In genomic region chr1:247331172-247331525, GRCh38 we compare ENCODE assay signal across 8 cellular contexts. TPM values are rescaled to one million over a fixed set of nuclear protein-coding genes. Genes with fewer than 3 reads are reported as not detected.
DNase-seq lines count a peak whose midpoint lies in the region; ATAC-seq and TF ChIP-seq lines count a peak whose summit lies in the region.

No MANE protein-coding gene starts in this region.

- H3K27ac Mint-ChIP-seq in neural progenitor cell, result no peak overlapping the region

- TF ChIP-seq CTCF in RWPE1 (conservative IDR thresholded peaks at IDR 0.05; ENCODE audit: low read depth) (no peak), fibroblast of villous mesenchyme (IDR thresholded peaks at IDR 0.05; ENCODE audit: insufficient read depth, low read depth, low read length) (no peak), neural progenitor cell (IDR thresholded peaks at IDR 0.05) (no peak)

- ATAC-seq in GM21576 (IDR thresholded peaks at IDR 0.05; ENCODE audit: unreplicated experiment), result peak; percentile 58

- no peaks in the 10 kb centered on the region for H3K27me3 ChIP-seq in neural progenitor cell

- H3K4me1 ChIP-seq in neural progenitor cell, result peaks cover 35% of the 10 kb centered on the region

- H2AFZ ChIP-seq in neural progenitor cell (replicated peaks), result peak overlapping the region; percentile 84

- H4K20me1 ChIP-seq in neural progenitor cell (ENCODE audit: low read depth), result peaks cover 82% of the 10 kb centered on the region

- peaks cover 5% of the 10 kb centered on the region for H3K27me3 Mint-ChIP-seq in neural progenitor cell (ENCODE audit: insufficient read depth, low read depth)

- no peaks in the 10 kb centered on the region for H3K9me3 Mint-ChIP-seq in neural progenitor cell

- H3K27ac ChIP-seq in RWPE1, result peak overlapping the region; percentile 87
- H3K27ac ChIP-seq in neural progenitor cell, result peak overlapping the region; percentile 92

- peak overlapping the region; percentile 93 for H3K4me3 Mint-ChIP-seq in neural progenitor cell

- peak overlapping the region; percentile 97 for H3K9ac ChIP-seq in neural progenitor cell

- no peaks in the 10 kb centered on the region for H3K36me3 ChIP-seq in neural progenitor cell

- peaks cover 6% of the 10 kb centered on the region for H3F3A ChIP-seq in neural progenitor cell (ENCODE audit: low read depth)

- peaks cover 83% of the 10 kb centered on the region for H3K79me2 ChIP-seq in neural progenitor cell (ENCODE audit: low read depth)

- H3K4me3 ChIP-seq in fibroblast of villous mesenchyme (ENCODE audit: low read depth, low read length), result peak overlapping the region; percentile 79
- peak overlapping the region; percentile 100 for H3K4me3 ChIP-seq in neural progenitor cell

- H3K4me1 Mint-ChIP-seq in neural progenitor cell, result peaks cover 44% of the 10 kb centered on the region

- no peaks in the 10 kb centered on the region for H3K9me3 ChIP-seq in neural progenitor cell (ENCODE audit: low read depth)

- DNase-seq in DMS53 treated with DMSO at 0.1 percent for 48 hours (lab: John Stamatoyannopoulos, UW; ENCODE audit: unreplicated experiment), result peak; percentile 63
- DNase-seq in HuH-7.5 (ENCODE audit: low spot score), result peak; percentile 94
- peak; percentile 88 for DNase-seq in RWPE1 (ENCODE audit: low spot score)
- DNase-seq in activated gamma-delta T cell (lab: John Stamatoyannopoulos, UW), result peak; percentile 30
- DNase-seq in fibroblast of villous mesenchyme (ENCODE audit: low read depth), result peak; percentile 81
- DNase-seq in neural progenitor cell (ENCODE audit: low spot score), result peak; percentile 88
- peak; percentile 42 for DNase-seq in superior temporal gyrus (ENCODE audit: extremely low spot score)

- H3K36me3 Mint-ChIP-seq in neural progenitor cell, result peaks cover 36% of the 10 kb centered on the region

- POLR2A ChIA-PET in RWPE1 (lab: Yijun Ruan, JAX; ENCODE audit: low non-redundant PET), result no interaction called here

- CTCF ChIA-PET in RWPE1 (lab: Yijun Ruan, JAX), result no interaction called here

- H3K4me2 ChIP-seq in neural progenitor cell, result peak overlapping the region; percentile 91

RNA-seq across cellular contexts. Expression of gene ZNF496, which starts 0.5 kb away (rescaled TPM):
- total RNA-seq in fibroblast of villous mesenchyme (19.4 and 27.4 TPM in 2 replicates), neural progenitor cell (ENCODE audit: low replicate concordance) (30.1 and 97.7 TPM in 2 replicates)

Comparison
In these comparisons a context has a peak if more than half of its experiments do, and no peak if none do; other contexts are left out.
1. Peak in every context shown above with its lines: DNase-seq, ATAC-seq, H3K4me3 ChIP-seq and H3K27ac ChIP-seq.
2. DNase-seq: peak in every context shown above with its lines; median percentile 94 in HuH-7.5; 88 in RWPE1; 88 in neural progenitor cell; 81 in fibroblast of villous mesenchyme; 63 in DMS53 treated with DMSO at 0.1 percent for 48 hours; 42 in superior temporal gyrus; 30 in activated gamma-delta T cell.